8 cellular contexts compared by ENCODE assay signal in the genomic region with DNA sequence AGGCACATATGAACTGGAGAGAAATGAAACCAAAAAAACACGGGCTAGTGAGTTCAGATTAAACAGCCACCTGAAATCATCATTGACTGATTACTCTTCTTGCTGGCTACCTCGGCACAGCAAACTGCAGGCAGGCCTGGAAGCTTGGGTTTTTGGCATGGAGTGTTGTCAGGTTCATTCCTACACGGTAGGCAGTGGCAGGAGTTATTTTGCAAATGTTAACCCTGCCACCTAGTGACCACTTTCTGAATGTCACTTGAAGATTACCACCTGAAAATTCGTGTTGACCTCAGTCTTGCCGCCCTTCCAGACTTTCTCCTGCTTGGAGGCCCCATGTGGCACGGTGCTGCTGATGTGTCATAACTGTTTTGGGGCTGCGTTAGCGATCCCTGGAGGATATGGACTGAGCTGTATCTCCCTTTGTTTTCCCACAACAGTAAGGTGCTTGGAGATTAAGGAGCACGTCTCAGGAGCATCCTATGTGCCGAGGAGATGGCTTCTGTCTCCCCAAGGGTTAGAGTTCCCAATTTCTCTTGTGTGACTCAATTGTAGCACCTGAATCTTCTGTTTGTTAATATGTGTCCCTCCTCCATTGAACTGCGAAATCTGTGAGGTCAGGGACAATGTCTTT. TPM values are rescaled to one million over a fixed set of nuclear protein-coding genes. Genes with fewer than 3 reads are reported as not detected.
DNase-seq lines count a peak whose midpoint lies in the region; ATAC-seq and TF ChIP-seq lines count a peak whose summit lies in the region.

No MANE protein-coding gene starts in this region.

- intact Hi-C loops in heart right ventricle (cut with DNase I): loop anchor here (1.0 to 10.0 kb wide), 14 partner anchors 37 to 1034 kb away; no protein-coding TSS in a partner anchor

- TF ChIP-seq CTCF in DND-41 (IDR thresholded peaks at IDR 0.05; ENCODE audit: borderline replicate concordance, extremely low read depth, low read length, poor library complexity, severe bottlenecking): peak; percentile 92
- TF ChIP-seq CTCF in heart right ventricle (IDR thresholded peaks at IDR 0.05): peak; percentile 62 to 88 (median 81)

- ATAC-seq in DND-41 (ENCODE audit: insufficient read depth, low read depth): peak; percentile 71
- peak; percentile 69 to 87 (median 84) for ATAC-seq in heart right ventricle
- no peak for ATAC-seq in GM19467 (IDR thresholded peaks at IDR 0.05; ENCODE audit: unreplicated experiment)

- no peaks in the 10 kb centered on the region for H3K27me3 ChIP-seq in DND-41 (ENCODE audit: insufficient read depth, low read length, poor library complexity)
- no peaks in the 10 kb centered on the region for H3K27me3 ChIP-seq in HAP-1 (ENCODE audit: low read depth)
- H3K27me3 ChIP-seq in adipocyte (replicated peaks; ENCODE audit: control insufficient read depth, insufficient read depth, low read length): no peaks in the 10 kb centered on the region
- H3K27me3 ChIP-seq in heart right ventricle: no peaks in the 10 kb centered on the region

- H3K79me2 ChIP-seq in DND-41 (ENCODE audit: insufficient read depth, low read length): peaks cover 3% of the 10 kb centered on the region; the same call in 1 of the 2 replicates

- H3K4me3 ChIP-seq in DND-41 (ENCODE audit: low read depth in 1 of 2, low read length in 2 of 2) (no peak overlapping the region), HAP-1 (no peak overlapping the region), adipocyte (ENCODE audit: low read length) (no peak overlapping the region), heart right ventricle (no peak overlapping the region)

- H3K4me2 ChIP-seq in DND-41 (ENCODE audit: insufficient read depth, low read length): peak overlapping the region; percentile 55

- H3K9ac ChIP-seq in DND-41 (ENCODE audit: low read depth, low read length) (peak overlapping the region; percentile 54), adipocyte (ENCODE audit: low read length) (no peak overlapping the region)

- no peaks in the 10 kb centered on the region for H3K36me3 ChIP-seq in DND-41 (ENCODE audit: insufficient read depth, low read length)
- H3K36me3 ChIP-seq in HAP-1 (replicated peaks): no peaks in the 10 kb centered on the region
- no peaks in the 10 kb centered on the region for H3K36me3 ChIP-seq in adipocyte (ENCODE audit: control insufficient read depth, insufficient read depth, low read length, severe bottlenecking)
- no peaks in the 10 kb centered on the region for H3K36me3 ChIP-seq in heart right ventricle

- WGBS in heart right ventricle, 2 donors: 26% methylated on average over 11 of the region's 11 CpGs

- peak overlapping the region; percentile 66 for H2AFZ ChIP-seq in DND-41 (ENCODE audit: low read depth, low read length)

- H3K9me3 ChIP-seq in DND-41 (ENCODE audit: insufficient read depth, low read length, severe bottlenecking): no peaks in the 10 kb centered on the region
- H3K9me3 ChIP-seq in HAP-1: no peaks in the 10 kb centered on the region
- no peaks in the 10 kb centered on the region for H3K9me3 ChIP-seq in adipocyte (ENCODE audit: control insufficient read depth, low read length)
- H3K9me3 ChIP-seq in heart right ventricle: no peaks in the 10 kb centered on the region

- H3K4me1 ChIP-seq in DND-41 (ENCODE audit: insufficient read depth, low read length): peaks cover 56% of the 10 kb centered on the region
- H3K4me1 ChIP-seq in HAP-1: no peaks in the 10 kb centered on the region
- peaks cover 8% of the 10 kb centered on the region for H3K4me1 ChIP-seq in adipocyte (ENCODE audit: control insufficient read depth, insufficient read depth, low read length)
- peaks cover 0 to 54% (median 6%) of the 10 kb centered on the region in 9 donors for H3K4me1 ChIP-seq in heart right ventricle

- no peaks in the 10 kb centered on the region for H4K20me1 ChIP-seq in DND-41 (ENCODE audit: insufficient read depth, low read length)

- in situ Hi-C loops in HAP-1 (cut with MboI; ENCODE audit: low sequenced_read_pairs): loop anchor here (25.0 kb wide), 1 partner anchor 397 kb away; no protein-coding TSS in a partner anchor

- DNase-seq in DND-41: peak; percentile 84
- peak; percentile 80 to 85 for DNase-seq in HAP-1 (ENCODE audit: low spot score in 2 of 2)
- DNase-seq in NCI-H146 treated with DMSO at 0.1 percent for 48 hours (lab: John Stamatoyannopoulos, UW; ENCODE audit: unreplicated experiment): peak; percentile 54
- peak; percentile 54 to 87 for DNase-seq in SW 1271 (lab: John Stamatoyannopoulos, UW)
- DNase-seq in adipocyte (ENCODE audit: low read depth): peak; percentile 83
- DNase-seq in heart right ventricle: peak in 1 of 2 donors; percentile 80
- peak; percentile 68 for DNase-seq in putamen (ENCODE audit: low spot score)

- H3K27ac ChIP-seq in DND-41 (ENCODE audit: low read length): peak overlapping the region; percentile 98
- H3K27ac ChIP-seq in heart right ventricle: peak overlapping the region in 1 of 10 donors; percentile 84

RNA-seq across cellular contexts. Expression of gene CD180, which starts 12.7 kb away (rescaled TPM):
- total RNA-seq in heart right ventricle: 1 to 10 TPM in 2 of 10 donors, under 1 TPM in 7, not detected in 1; 0.12 to 3.3 (median 0.17) TPM
- polyA plus RNA-seq in heart right ventricle: under 1 TPM; 0.14 to 0.15 TPM
